10 cellular contexts compared by ENCODE assay signal in the genomic region with DNA sequence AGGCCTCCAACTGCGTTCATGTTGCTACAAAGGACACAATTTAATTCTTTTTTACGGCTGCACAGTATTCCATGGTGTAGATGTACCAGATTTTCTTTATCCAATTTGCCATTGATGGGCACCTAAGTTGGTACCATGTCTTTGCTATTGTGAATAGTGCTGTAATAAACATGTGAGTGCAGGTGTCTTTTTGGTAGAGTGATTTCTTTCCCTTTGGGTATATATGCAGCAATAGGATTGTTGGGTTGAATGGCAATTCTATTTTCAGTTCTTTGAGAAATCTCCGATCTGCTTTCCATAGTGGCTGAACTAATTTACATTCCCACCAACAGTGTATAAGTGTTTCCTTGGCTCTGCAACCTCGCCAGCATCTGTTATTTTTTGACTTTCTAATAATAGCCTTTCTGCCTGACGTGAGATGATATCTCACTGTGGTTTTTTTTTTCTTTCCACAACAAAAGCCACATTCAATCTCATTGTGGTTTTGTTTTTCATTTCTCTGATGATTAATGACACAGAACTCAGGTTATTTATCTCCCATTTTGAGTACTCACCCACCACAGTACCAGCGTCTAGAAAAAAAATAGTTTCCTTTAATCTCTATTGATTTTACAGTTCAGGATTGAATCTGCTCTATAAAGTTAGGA. TPM values are rescaled to one million over a fixed set of nuclear protein-coding genes. Genes with fewer than 3 reads are reported as not detected.
DNase-seq lines count a peak whose midpoint lies in the region; ATAC-seq and TF ChIP-seq lines count a peak whose summit lies in the region.
"Had no signal": no experiment of that assay in that cellular context is flagged by ENCODE, and none has a peak within 500 bp of the region (broad histone marks: within the 10 kb centered on the region; RNA-seq: fewer than 3 reads in every experiment).

No MANE protein-coding gene starts in this region.

- no peak for TF ChIP-seq CTCF in GM12865 (IDR thresholded peaks at IDR 0.05; ENCODE audit: insufficient read depth, low read depth, low read length, missing control alignments)
- no peak for TF ChIP-seq CTCF in coronary artery (IDR thresholded peaks at IDR 0.05)

- H3K4me3 Mint-ChIP-seq in activated naive CD8-positive, alpha-beta T cell treated with anti-CD3 and anti-CD28 coated beads, Interleukin-2, amount 10 ng/mL, durations not matched to agents 7 days and 5 days: no peak overlapping the region

- H3K4me1 Mint-ChIP-seq in activated naive CD8-positive, alpha-beta T cell treated with anti-CD3 and anti-CD28 coated beads, Interleukin-2, amount 10 ng/mL, durations not matched to agents 7 days and 5 days: peaks cover 14% of the 10 kb centered on the region

- no peaks in the 10 kb centered on the region for H3K27me3 Mint-ChIP-seq in activated naive CD8-positive, alpha-beta T cell treated with anti-CD3 and anti-CD28 coated beads, Interleukin-2, amount 10 ng/mL, durations not matched to agents 7 days and 5 days

- no peak overlapping the region for H3K27ac ChIP-seq in coronary artery
- H3K27ac ChIP-seq: spleen had no signal

- POLR2A ChIA-PET in activated naive CD8-positive, alpha-beta T cell treated with anti-CD3 and anti-CD28 coated beads, Interleukin-2, amount 10 ng/mL, durations not matched to agents 7 days and 5 days (lab: Charles Lee): interaction anchor here (1.6 kb wide), 1 partner anchor 22 kb away, joined by 7 read pairs; the partner anchor contains the start of gene ARRDC3

- peak; percentile 65 for DNase-seq in GM12865 (ENCODE audit: low read depth)
- no peak for DNase-seq in activated naive CD8-positive, alpha-beta T cell treated with anti-CD3 and anti-CD28 coated beads, Interleukin-2, amount 10 ng/mL, durations not matched to agents 7 days and 5 days
- no peak for DNase-seq in coronary artery (ENCODE audit: low spot score)
- no peak for DNase-seq in NCI-H2029 treated with DMSO at 0.1 percent for 48 hours (lab: John Stamatoyannopoulos, UW)
- DNase-seq in AG08395 (ENCODE audit: low spot score): no peak
- no peak for DNase-seq in effector CD4-positive, alpha-beta T cell
- DNase-seq: NCI-H526, spleen had no signal

- H3K9me3 Mint-ChIP-seq in activated naive CD8-positive, alpha-beta T cell treated with anti-CD3 and anti-CD28 coated beads, Interleukin-2, amount 10 ng/mL, durations not matched to agents 7 days and 5 days: peaks cover 14% of the 10 kb centered on the region

- H3K4me3 ChIP-seq in GM12865 (ENCODE audit: low read depth, low read length) (no peak overlapping the region), coronary artery (no peak overlapping the region)
- H3K4me3 ChIP-seq: spleen had no signal

- H3K36me3 Mint-ChIP-seq in activated naive CD8-positive, alpha-beta T cell treated with anti-CD3 and anti-CD28 coated beads, Interleukin-2, amount 10 ng/mL, durations not matched to agents 7 days and 5 days: peaks cover 14% of the 10 kb centered on the region

- H3K27ac Mint-ChIP-seq in activated naive CD8-positive, alpha-beta T cell treated with anti-CD3 and anti-CD28 coated beads, Interleukin-2, amount 10 ng/mL, durations not matched to agents 7 days and 5 days: peak overlapping the region; percentile 50

- ATAC-seq in GM19463 (IDR thresholded peaks at IDR 0.05; ENCODE audit: unreplicated experiment) (peak; percentile 83), HG03175 (IDR thresholded peaks at IDR 0.05; ENCODE audit: unreplicated experiment) (peak; percentile 76)
- peak; percentile 52 for ATAC-seq in activated naive CD8-positive, alpha-beta T cell treated with anti-CD3 and anti-CD28 coated beads, Interleukin-2, amount 10 ng/mL, durations not matched to agents 7 days and 5 days (ENCODE audit: low read depth)

RNA-seq across cellular contexts. Expression of gene ARRDC3, which starts 21.9 kb away (rescaled TPM):
- total RNA-seq in activated naive CD8-positive, alpha-beta T cell treated with anti-CD3 and anti-CD28 coated beads, Interleukin-2, amount 10 ng/mL, durations not matched to agents 7 days and 5 days: 10 to 100 TPM; 87.3 to 90.6 TPM
